ENCODE assay signal across 1 cellular context in the genomic region with DNA sequence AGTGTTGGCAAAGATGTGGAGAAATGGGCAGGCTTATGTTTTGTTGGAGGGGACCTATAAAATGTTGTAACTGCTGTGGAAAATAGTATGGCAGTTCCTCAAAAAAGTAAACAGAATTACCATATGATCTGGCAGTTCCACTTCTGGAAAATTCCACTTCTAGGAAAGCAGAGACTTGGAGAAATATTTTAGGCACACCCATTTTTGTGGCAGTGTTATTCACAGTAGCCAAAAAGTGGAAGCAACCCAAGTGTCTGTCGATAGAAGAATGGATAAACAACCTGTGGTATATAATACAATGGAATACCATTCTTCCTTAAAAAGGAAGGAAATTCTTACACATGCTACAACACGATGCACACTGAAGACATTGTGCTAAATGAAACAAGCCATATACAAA.
TF ChIP-seq lines count a peak whose summit lies in the region.

No MANE protein-coding gene starts in this region.

TF ChIP-seq in GM12878, 131 proteins besides CTCF, POLR2A, EP300 and RAD21:
- no peak for TF ChIP-seq IRF3 (IDR thresholded peaks at IDR 0.05)
- TF ChIP-seq TAF1 (IDR thresholded peaks at IDR 0.05; ENCODE audit: borderline replicate concordance, low read depth, low read length), result no peak
- no peak for TF ChIP-seq GATAD2B (conservative IDR thresholded peaks at IDR 0.05; ENCODE audit: low read depth)
- TF ChIP-seq CHD1 (IDR thresholded peaks at IDR 0.05; ENCODE audit: low read depth, low read length), result no peak
- no peak for TF ChIP-seq PML (IDR thresholded peaks at IDR 0.05; ENCODE audit: low read length)
- TF ChIP-seq ZNF24 (IDR thresholded peaks at IDR 0.05), result no peak
- TF ChIP-seq E2F4 (IDR thresholded peaks at IDR 0.05; ENCODE audit: low read depth, low read length), result no peak
- TF ChIP-seq, protein P1, sequence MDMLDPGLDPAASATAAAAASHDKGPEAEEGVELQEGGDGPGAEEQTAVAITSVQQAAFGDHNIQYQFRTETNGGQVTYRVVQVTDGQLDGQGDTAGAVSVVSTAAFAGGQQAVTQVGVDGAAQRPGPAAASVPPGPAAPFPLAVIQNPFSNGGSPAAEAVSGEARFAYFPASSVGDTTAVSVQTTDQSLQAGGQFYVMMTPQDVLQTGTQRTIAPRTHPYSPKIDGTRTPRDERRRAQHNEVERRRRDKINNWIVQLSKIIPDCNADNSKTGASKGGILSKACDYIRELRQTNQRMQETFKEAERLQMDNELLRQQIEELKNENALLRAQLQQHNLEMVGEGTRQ (IDR thresholded peaks at IDR 0.05; ENCODE audit: borderline replicate concordance, low read depth, low read length), result no peak
- TF ChIP-seq RAD51 (IDR thresholded peaks at IDR 0.05), result no peak
- TF ChIP-seq SMAD5 (IDR thresholded peaks at IDR 0.05; ENCODE audit: low read depth), result no peak
- TF ChIP-seq NFYA (IDR thresholded peaks at IDR 0.05; ENCODE audit: borderline replicate concordance, low read depth, low read length), result no peak
- TF ChIP-seq PAX8 (IDR thresholded peaks at IDR 0.05), result no peak
- no peak for TF ChIP-seq POLR2AphosphoS2 (IDR thresholded peaks at IDR 0.05; ENCODE audit: low read depth, low read length)
- TF ChIP-seq PBX3 (IDR thresholded peaks at IDR 0.05; ENCODE audit: insufficient replicate concordance, low read depth, low read length), result no peak
- no peak for TF ChIP-seq CHD4 (IDR thresholded peaks at IDR 0.05)
- TF ChIP-seq ZBED1 (IDR thresholded peaks at IDR 0.05; ENCODE audit: borderline replicate concordance), result no peak
